In genomic region chr6:81656231-81656630, GRCh38 we compare ENCODE assay signal across 2 cellular contexts.
TF ChIP-seq lines count a peak whose summit lies in the region.

No MANE protein-coding gene starts in this region.

TF ChIP-seq in HepG2, 621 proteins besides CTCF, POLR2A, EP300 and RAD21:
- TF ChIP-seq HOXA9 (CRISPR knock-in tag; IDR thresholded peaks at IDR 0.05; ENCODE audit: borderline replicate concordance) (no peak), HDAC6 (IDR thresholded peaks at IDR 0.05; ENCODE audit: low read depth, low read length) (no peak), IRF9 (CRISPR knock-in tag; IDR thresholded peaks at IDR 0.05; ENCODE audit: borderline replicate concordance) (no peak), SCMH1 (CRISPR knock-in tag; IDR thresholded peaks at IDR 0.05; ENCODE audit: borderline replicate concordance) (no peak), IRX3 (CRISPR knock-in tag; IDR thresholded peaks at IDR 0.05; ENCODE audit: borderline replicate concordance, low read depth) (no peak), FOXP1 (IDR thresholded peaks at IDR 0.05) (no peak), FOXP1 (CRISPR knock-in tag; IDR thresholded peaks at IDR 0.05) (no peak), HOXA7 (CRISPR knock-in tag; IDR thresholded peaks at IDR 0.05) (no peak), CREB1 (IDR thresholded peaks at IDR 0.05) (peak; percentile 88), CREB1 (CRISPR knock-in tag; IDR thresholded peaks at IDR 0.05) (no peak), ZMAT3 (CRISPR knock-in tag; conservative IDR thresholded peaks at IDR 0.05) (no peak), ATF7 (IDR thresholded peaks at IDR 0.05) (peak; percentile 80), ATF7 (CRISPR knock-in tag; IDR thresholded peaks at IDR 0.05) (no peak)

TF ChIP-seq in IMR-90, 13 proteins besides CTCF, POLR2A, EP300 and RAD21 (continued from another document):
- TF ChIP-seq RFX5 (IDR thresholded peaks at IDR 0.05; ENCODE audit: low read depth, low read length) (no peak), CEBPB (IDR thresholded peaks at IDR 0.05; ENCODE audit: low read depth, low read length) (no peak), SMC3 (IDR thresholded peaks at IDR 0.05; ENCODE audit: low read depth, low read length) (no peak), CHD1 (IDR thresholded peaks at IDR 0.05; ENCODE audit: low read depth, low read length) (no peak), NFE2L2 (IDR thresholded peaks at IDR 0.05; ENCODE audit: low read depth, low read length) (no peak), MXI1 (IDR thresholded peaks at IDR 0.05; ENCODE audit: borderline replicate concordance, low read depth, low read length) (no peak), BHLHE40 (IDR thresholded peaks at IDR 0.05; ENCODE audit: low read depth, low read length) (no peak), USF2 (IDR thresholded peaks at IDR 0.05; ENCODE audit: low read depth, low read length) (no peak)
